Comparison of ENCODE assay signal across 15 cellular contexts in genomic region chr1:175922254-175922881, GRCh38.
"Had no signal": no experiment of that assay in that cellular context is flagged by ENCODE, and none has a peak within 500 bp of the region (broad histone marks: within the 10 kb centered on the region; RNA-seq: fewer than 3 reads in every experiment).

No MANE protein-coding gene starts in this region.

- H3K27ac ChIP-seq: cardiac muscle cell, esophagus squamous epithelium, parathyroid adenoma, upper lobe of right lung, VCaP had no signal

- ATAC-seq: sciatic nerve; stimulated activated naive B cell treated with anti-CD40 and anti-IgM and Interleukin-4, amounts not matched to agents 10 μg/mL and 1 μg/mL and 100 μg/mL, for 72 hours; upper lobe of right lung had no signal

- H3K36me3 ChIP-seq: cardiac muscle cell, esophagus squamous epithelium, upper lobe of right lung had no signal

- H3K27ac Mint-ChIP-seq: activated naive CD8-positive, alpha-beta T cell; memory B cell; nephron; stimulated activated naive B cell treated with anti-CD40 and anti-IgM and Interleukin-4, amounts not matched to agents 10 μg/mL and 1 μg/mL and 100 μg/mL, for 72 hours; T-helper 1 cell treated with Interleukin-12 subunit alpha and Interleukin-12 subunit beta and Interleukin-4 antibody, amounts not matched to agents 30 μg/mL and 1 μg/mL, for 36 hours had no signal

- H3K27me3 ChIP-seq: cardiac muscle cell, esophagus squamous epithelium, upper lobe of right lung had no signal

- H3K4me1 Mint-ChIP-seq: memory B cell, nephron had no signal

- H3K9me3 Mint-ChIP-seq: nephron had no signal

- H3K4me3 Mint-ChIP-seq: activated naive CD8-positive, alpha-beta T cell; memory B cell; nephron; stimulated activated naive B cell treated with anti-CD40 and anti-IgM and Interleukin-4, amounts not matched to agents 10 μg/mL and 1 μg/mL and 100 μg/mL, for 72 hours; T-helper 1 cell treated with Interleukin-12 subunit alpha and Interleukin-12 subunit beta and Interleukin-4 antibody, amounts not matched to agents 30 μg/mL and 1 μg/mL, for 36 hours had no signal

- H3K9ac ChIP-seq: parathyroid adenoma had no signal

- H3K4me3 ChIP-seq: cardiac muscle cell, esophagus squamous epithelium, upper lobe of right lung had no signal

- H3K27me3 Mint-ChIP-seq: activated naive CD8-positive, alpha-beta T cell; memory B cell; stimulated activated naive B cell treated with anti-CD40 and anti-IgM and Interleukin-4, amounts not matched to agents 10 μg/mL and 1 μg/mL and 100 μg/mL, for 72 hours had no signal

- H3K4me1 ChIP-seq: esophagus squamous epithelium, parathyroid adenoma, upper lobe of right lung had no signal

- DNase-seq: activated CD4-positive, alpha-beta T cell treated with anti-CD3 and anti-CD28 coated beads for 1 hour; activated CD4-positive, alpha-beta T cell treated with anti-CD3 and anti-CD28 coated beads, Interleukin-2, amount 50 U/mL, for 4 hours; dermis blood vessel endothelial cell; effector memory CD4-positive, alpha-beta T cell; esophagus squamous epithelium; stimulated activated naive B cell treated with anti-CD40 and anti-IgM and Interleukin-4, amounts not matched to agents 10 μg/mL and 1 μg/mL and 100 μg/mL, for 72 hours; upper lobe of right lung had no signal
